Comparison of ENCODE assay signal across 8 cellular contexts in the genomic region with DNA sequence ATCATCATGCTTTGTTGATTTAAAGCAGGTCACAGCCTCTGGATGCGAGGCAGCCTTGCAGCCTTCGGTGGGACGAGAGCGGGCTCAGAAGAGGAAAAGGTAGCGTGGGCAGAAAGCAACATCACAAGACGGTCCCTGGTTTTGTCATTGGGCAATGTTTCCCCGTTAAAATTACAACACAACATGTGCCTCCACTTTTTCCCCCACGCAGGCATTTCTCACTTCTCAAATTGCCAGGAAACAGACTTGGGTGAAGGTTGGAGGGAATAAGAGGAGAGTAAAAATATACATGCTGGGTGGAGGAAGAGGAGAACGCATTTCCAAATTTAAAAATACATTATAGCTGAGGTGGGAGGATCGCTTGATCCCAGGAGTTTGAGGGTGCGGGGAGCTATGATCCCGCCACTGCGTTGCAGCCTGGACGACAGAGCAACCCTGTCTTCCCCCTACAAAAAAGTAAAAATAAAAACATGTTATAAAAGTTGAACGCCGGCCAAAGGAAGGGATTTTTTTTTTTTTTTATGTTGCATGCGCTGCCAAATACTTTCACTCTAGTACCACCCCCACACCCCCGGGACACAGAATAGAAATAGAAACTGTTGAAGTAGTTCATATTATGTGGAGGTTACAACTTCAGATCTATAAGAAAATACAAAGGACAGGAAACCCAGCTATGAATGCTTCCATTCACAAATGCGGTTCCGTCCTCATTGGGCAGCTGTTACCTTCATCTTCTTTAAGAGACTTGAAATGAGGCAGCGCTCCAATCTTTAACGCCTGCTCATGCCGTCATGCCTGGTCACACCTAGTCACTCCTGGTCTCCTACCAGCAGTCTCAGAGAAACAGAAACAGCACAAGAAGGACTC. TPM values are rescaled to one million over a fixed set of nuclear protein-coding genes. Genes with fewer than 3 reads are reported as not detected.
DNase-seq lines count a peak whose midpoint lies in the region; ATAC-seq and TF ChIP-seq lines count a peak whose summit lies in the region.

No MANE protein-coding gene starts in this region.

- H2AK9ac ChIP-seq in IMR-90 (replicated peaks; ENCODE audit: low read depth, low read length, poor library complexity), result no peak overlapping the region

- peak overlapping the region; percentile 25 for H2BK5ac ChIP-seq in IMR-90 (ENCODE audit: low read depth, low read length, poor library complexity, severe bottlenecking)

- peak overlapping the region; percentile 24 for H3K27ac Mint-ChIP-seq in type B pancreatic cell

- BruUV-seq in IMR-90 (replicated peaks; lab: Mats Ljungman, UMichigan), result no TSS peak

- H2AFZ ChIP-seq in IMR-90 (replicated peaks; ENCODE audit: low read length, poor library complexity), result no peak overlapping the region

- H3K4me1 Mint-ChIP-seq in type B pancreatic cell (ENCODE audit: unreplicated experiment), result peaks cover 45% of the 10 kb centered on the region

- H3K79me1 ChIP-seq in IMR-90 (ENCODE audit: low read depth in 1 of 2, low read length in 2 of 2), result peaks cover 33 to 59% of the 10 kb centered on the region in 2 experiments

- H3K4me1 ChIP-seq in BLaER1 treated with 17β-estradiol and CSF1 and Interleukin-3, amounts not matched to agents 10 nM and 100 nM, result peaks cover 70 to 98% (median 90%) of the 10 kb centered on the region in 10 experiments
- H3K4me1 ChIP-seq in IMR-90 (ENCODE audit: control insufficient read depth, insufficient read depth, low read length), result peaks cover 15% of the 10 kb centered on the region

- H3K14ac ChIP-seq in IMR-90 (replicated peaks; ENCODE audit: low read depth, low read length), result 0 out of 2 replicates have a peak overlapping the region, but pooled peaks have one; percentile 34

- H3K9me3 Mint-ChIP-seq in type B pancreatic cell, result no peaks in the 10 kb centered on the region

- peak overlapping the region; percentile 32; the same call in 1 of the 2 replicates for H3K23ac ChIP-seq in IMR-90 (ENCODE audit: low read depth, low read length)

- peak overlapping the region; percentile 24; the same call in 1 of the 2 replicates for H3K4ac ChIP-seq in IMR-90 (ENCODE audit: low read depth, low read length)

- H3K27me3 Mint-ChIP-seq in type B pancreatic cell, result no peaks in the 10 kb centered on the region

- H4K8ac ChIP-seq in IMR-90 (ENCODE audit: low read depth in 2 of 2, low read length in 2 of 2), result peak overlapping the region in 1 of 2 experiments; percentile 36; a peak in 1 of 4 replicates

- H3K4me3 ChIP-seq in BLaER1 treated with 17β-estradiol and CSF1 and Interleukin-3, amounts not matched to agents 10 nM and 100 nM, result peak overlapping the region; percentile 5 to 49 (median 35); a peak in 13 of 20 replicates
- H3K4me3 ChIP-seq in IMR-90 (ENCODE audit: insufficient read depth, low read depth, low read length) (no peak overlapping the region), cardiac fibroblast (replicated peaks in 1 of 2; ENCODE audit: low read depth in 2 of 2, low read length in 2 of 2) (peak overlapping the region in 1 of 2 donors; percentile 15)

- CTCF ChIA-PET in IMR-90 (lab: Yijun Ruan, JAX), result no interaction called here

- no peaks in the 10 kb centered on the region for H4K20me1 ChIP-seq in BLaER1 treated with 17β-estradiol and CSF1 and Interleukin-3, amounts not matched to agents 10 nM and 100 nM
- peaks cover 37% of the 10 kb centered on the region for H4K20me1 ChIP-seq in IMR-90 (ENCODE audit: insufficient read depth, low read length)

- H2BK120ac ChIP-seq in IMR-90 (ENCODE audit: low read depth, low read length), result peak overlapping the region; percentile 23

- in situ Hi-C loops in IMR-90 (cut with MboI; ENCODE audit: low sequenced_read_pairs), result no loop called here

- intact Hi-C loops in IMR-90 (cut with micrococcal nuclease), result no loop called here

- H3K9me3 ChIP-seq in BLaER1 treated with 17β-estradiol and CSF1 and Interleukin-3, amounts not matched to agents 10 nM and 100 nM (replicated peaks in 1 of 11), result no peaks in the 10 kb centered on the region
- no peaks in the 10 kb centered on the region for H3K9me3 ChIP-seq in IMR-90 (ENCODE audit: control insufficient read depth, insufficient read depth, low read length)

- H3K9ac ChIP-seq in BLaER1 treated with 17β-estradiol and CSF1 and Interleukin-3, amounts not matched to agents 10 nM and 100 nM, result peak overlapping the region; percentile 71 to 93 (median 82)
- H3K9ac ChIP-seq in IMR-90 (ENCODE audit: low read depth, low read length), result no peak overlapping the region

- no peak for TF ChIP-seq POLR2A in IMR-90 (IDR thresholded peaks at IDR 0.05; ENCODE audit: low read depth, low read length)

- no peak overlapping the region for H2BK20ac ChIP-seq in IMR-90 (ENCODE audit: low read depth, low read length)

- dilution Hi-C loops in IMR-90 (cut with HindIII; ENCODE audit: low sequenced_read_pairs, unreplicated experiment), result no loop called here

- H4K91ac ChIP-seq in IMR-90 (ENCODE audit: insufficient read depth, low read depth, low read length), result no peak overlapping the region

- H3K36me3 ChIP-seq in BLaER1 treated with 17β-estradiol and CSF1 and Interleukin-3, amounts not matched to agents 10 nM and 100 nM, result peaks cover 7 to 51% (median 43%) of the 10 kb centered on the region in 11 experiments; a peak in 21 of 22 replicates
- H3K36me3 ChIP-seq in IMR-90 (ENCODE audit: control insufficient read depth, insufficient read depth, low read length), result peaks cover 42% of the 10 kb centered on the region

- peak overlapping the region; percentile 88 to 97 (median 94) for H3K27ac ChIP-seq in BLaER1 treated with 17β-estradiol and CSF1 and Interleukin-3, amounts not matched to agents 10 nM and 100 nM
- peak overlapping the region; percentile 15; the same call in 1 of the 2 replicates for H3K27ac ChIP-seq in IMR-90 (ENCODE audit: insufficient read depth, low read length)

- peak overlapping the region; percentile 77; the same call in 1 of the 2 replicates for H3K18ac ChIP-seq in IMR-90 (ENCODE audit: low read depth, low read length)

- peak overlapping the region; percentile 78 to 97 (median 91) for H3K4me2 ChIP-seq in BLaER1 treated with 17β-estradiol and CSF1 and Interleukin-3, amounts not matched to agents 10 nM and 100 nM
- peak overlapping the region; percentile 23 for H3K4me2 ChIP-seq in IMR-90 (ENCODE audit: low read depth, low read length)

- POLR2A ChIA-PET in IMR-90 (lab: Charles Lee; ENCODE audit: unreplicated experiment), result interaction anchor here (0.6 kb wide), 1 partner anchor 26 kb away, joined by 3 read pairs; no protein-coding TSS in a partner anchor

- no peaks in the 10 kb centered on the region for H3K27me3 ChIP-seq in BLaER1 treated with 17β-estradiol and CSF1 and Interleukin-3, amounts not matched to agents 10 nM and 100 nM
- no peaks in the 10 kb centered on the region for H3K27me3 ChIP-seq in IMR-90 (ENCODE audit: control insufficient read depth, insufficient read depth, low read length)

- no peak overlapping the region; the same call in 2 of the 3 replicates for H2BK15ac ChIP-seq in IMR-90 (ENCODE audit: low read depth, low read length)

- H2AK5ac ChIP-seq in IMR-90 (ENCODE audit: low read depth, low read length), result no peak overlapping the region

- H3K4me3 Mint-ChIP-seq in type B pancreatic cell, result peak overlapping the region; percentile 56

- peaks cover 14% of the 10 kb centered on the region for H3K9me1 ChIP-seq in IMR-90 (ENCODE audit: insufficient read depth, low read length)

- WGBS in IMR-90 (ENCODE audit: extremely low coverage in 2 of 2, insufficient read length in 1 of 2), 2 experiments, result no CpG with 5 or more reads among the region's 23 CpGs

- no peak overlapping the region for H3K56ac ChIP-seq in IMR-90 (ENCODE audit: extremely low read depth, insufficient read depth, low read length)

- DNase-seq in IMR-90 (peak; percentile 40), cardiac fibroblast (ENCODE audit: low read depth in 2 of 2) (peak; percentile 76 to 79), midbrain (lab: John Stamatoyannopoulos, UW) (peak; percentile 44), type B pancreatic cell (ENCODE audit: extremely low spot score, unreplicated experiment) (no peak), UCSD-AML1 (lab: John Stamatoyannopoulos, UW; ENCODE audit: unreplicated experiment) (no peak)

- H4K5ac ChIP-seq in IMR-90 (ENCODE audit: low read depth, low read length), result peak overlapping the region; percentile 73

- peak; percentile 7 for ATAC-seq in IMR-90 (ENCODE audit: low read depth)
- no peak for ATAC-seq in HG02759 (IDR thresholded peaks at IDR 0.05; ENCODE audit: unreplicated experiment)
- ATAC-seq in HG03196 (IDR thresholded peaks at IDR 0.05; ENCODE audit: unreplicated experiment), result no peak

- peaks cover 27% of the 10 kb centered on the region for H3K36me3 Mint-ChIP-seq in type B pancreatic cell

- no peak for TF ChIP-seq CTCF in IMR-90 (conservative IDR thresholded peaks at IDR 0.05; ENCODE audit: low read depth, low read length)
- no peak for TF ChIP-seq CTCF in cardiac fibroblast (IDR thresholded peaks at IDR 0.05; ENCODE audit: low read depth, low read length)
- TF ChIP-seq CTCF in type B pancreatic cell (conservative IDR thresholded peaks at IDR 0.05), result no peak

- no peak for TF ChIP-seq RAD21 in IMR-90 (IDR thresholded peaks at IDR 0.05; ENCODE audit: low read length)

TF ChIP-seq in IMR-90, 13 proteins besides CTCF, POLR2A, EP300 and RAD21:
- TF ChIP-seq SMC3 (IDR thresholded peaks at IDR 0.05; ENCODE audit: low read depth, low read length) (no peak), CEBPB (IDR thresholded peaks at IDR 0.05; ENCODE audit: low read depth, low read length) (peak; percentile 17; the same call in 1 of the 2 replicates)

RNA-seq across cellular contexts. Expression of gene NAA20, which starts 13.8 kb away (rescaled TPM):
- 35.7 and 59.7 TPM in 2 replicates for total RNA-seq in IMR-90 (2012; rRNA removed)
- polyA plus RNA-seq in IMR-90 (2012; rRNA removed), result 50.9 and 58.8 TPM in 2 replicates
- polyA plus RNA-seq in IMR-90 (2012; cell fraction: cytosol; rRNA removed), result 22.3 and 26.0 TPM in 2 replicates
- polyA plus RNA-seq in IMR-90 (2012; cell fraction: nucleus; rRNA removed; ENCODE audit: low replicate concordance), result 10.2 and 27.2 TPM in 2 replicates
- total RNA-seq in type B pancreatic cell (ENCODE audit: low replicate concordance), result 63.5 and 69.4 TPM in 2 replicates

RNA-seq across cellular contexts. Expression of gene CRNKL1, which starts 48.9 kb away (rescaled TPM):
- total RNA-seq in IMR-90 (2012; rRNA removed), result 20.1 and 33.9 TPM in 2 replicates
- 6.2 and 7.4 TPM in 2 replicates for polyA plus RNA-seq in IMR-90 (2012; rRNA removed)
- 1.4 and 3.2 TPM in 2 replicates for polyA plus RNA-seq in IMR-90 (2012; cell fraction: cytosol; rRNA removed)
- 0.92 and 6.0 TPM in 2 replicates for polyA plus RNA-seq in IMR-90 (2012; cell fraction: nucleus; rRNA removed; ENCODE audit: low replicate concordance)
- 23.6 and 25.1 TPM in 2 replicates for total RNA-seq in type B pancreatic cell (ENCODE audit: low replicate concordance)

RNA-seq across cellular contexts. Expression of gene CFAP61, which starts 49.0 kb away (rescaled TPM):
- under 0.01 TPM in 1 of 2 replicates, not detected in the other for total RNA-seq in IMR-90 (2012; rRNA removed)
- polyA plus RNA-seq in IMR-90 (2012; rRNA removed), result 0.07 TPM in 1 of 2 replicates, not detected in the other
- not detected in 2 replicates for polyA plus RNA-seq in IMR-90 (2012; cell fraction: cytosol; rRNA removed)
- polyA plus RNA-seq in IMR-90 (2012; cell fraction: nucleus; rRNA removed; ENCODE audit: low replicate concordance), result not detected in 2 replicates
- total RNA-seq in type B pancreatic cell (ENCODE audit: low replicate concordance), result 0.52 and 5.6 TPM in 2 replicates

Comparison
In these comparisons a context has a peak if more than half of its experiments do, and no peak if none do; other contexts are left out.
1. DNase-seq: peak in IMR-90 (single experiment), cardiac fibroblast (2 of 2) and midbrain (single experiment); none in type B pancreatic cell (single experiment) and UCSD-AML1 (single experiment).